ENCODE assay signal across 19 cellular contexts in the genomic region with DNA sequence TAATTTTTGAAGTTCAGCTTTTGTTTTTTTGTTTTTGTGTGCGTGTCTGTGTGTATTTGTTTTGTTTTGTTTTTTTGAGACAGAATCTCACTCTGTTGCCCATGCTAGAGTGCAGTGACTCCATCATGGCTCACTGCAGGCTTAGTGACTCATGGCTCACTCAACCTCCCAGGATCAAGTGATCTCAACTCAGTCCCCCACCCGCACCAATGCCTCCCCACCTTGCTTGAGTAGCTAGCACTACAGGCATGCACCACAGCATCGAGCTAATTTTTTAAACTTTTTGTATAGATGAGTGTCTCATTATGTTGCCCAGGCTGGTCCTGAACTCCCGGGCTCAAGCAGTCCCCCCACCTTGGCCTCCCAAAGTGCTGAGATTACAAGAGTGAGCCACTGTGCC.
DNase-seq lines count a peak whose midpoint lies in the region; ATAC-seq, FAIRE-seq and TF ChIP-seq lines count a peak whose summit lies in the region.
"Had no signal": no experiment of that assay in that cellular context is flagged by ENCODE, and none has a peak within 500 bp of the region (broad histone marks: within the 10 kb centered on the region; RNA-seq: fewer than 3 reads in every experiment).

No MANE protein-coding gene starts in this region.

- no peaks in the 10 kb centered on the region for H3K36me3 Mint-ChIP-seq in activated naive CD4-positive, alpha-beta T cell treated with anti-CD3 and anti-CD28 coated beads for 36 hours (ENCODE audit: low read depth)
- no peaks in the 10 kb centered on the region for H3K36me3 Mint-ChIP-seq in stimulated activated effector memory CD8-positive, alpha-beta T cell treated with anti-CD3 and anti-CD28 coated beads, Interleukin-12 subunit alpha, Interleukin-12 subunit beta, amount 100 ng/mL, for 72 hours
- peaks cover 0 to 4% (median 0%) of the 10 kb centered on the region in 3 donors for H3K36me3 Mint-ChIP-seq in immature natural killer cell
- H3K36me3 Mint-ChIP-seq: CD8-positive, alpha-beta memory T cell had no signal

- H3K27ac Mint-ChIP-seq in activated naive CD4-positive, alpha-beta T cell treated with anti-CD3 and anti-CD28 coated beads for 36 hours, result no peak overlapping the region
- H3K27ac Mint-ChIP-seq in stimulated activated effector memory CD8-positive, alpha-beta T cell treated with anti-CD3 and anti-CD28 coated beads, Interleukin-12 subunit alpha, Interleukin-12 subunit beta, amount 100 ng/mL, for 72 hours, result peak overlapping the region; percentile 67
- H3K27ac Mint-ChIP-seq in immature natural killer cell, result no peak overlapping the region
- H3K27ac Mint-ChIP-seq: dendritic cell treated with granulocyte-macrophage colony-stimulating factor and Interleukin-4, amounts not matched to agents 40 ng/mL and 50 ng/mL, for 4 days had no signal

- intact Hi-C loops in activated naive CD4-positive, alpha-beta T cell treated with anti-CD3 and anti-CD28 coated beads for 36 hours (cut with micrococcal nuclease), result no loop called here

- no peaks in the 10 kb centered on the region for H3K4me1 Mint-ChIP-seq in activated naive CD4-positive, alpha-beta T cell treated with anti-CD3 and anti-CD28 coated beads for 36 hours (ENCODE audit: low read depth)
- peaks cover 13% of the 10 kb centered on the region for H3K4me1 Mint-ChIP-seq in stimulated activated effector memory CD8-positive, alpha-beta T cell treated with anti-CD3 and anti-CD28 coated beads, Interleukin-12 subunit alpha, Interleukin-12 subunit beta, amount 100 ng/mL, for 72 hours
- H3K4me1 Mint-ChIP-seq in immature natural killer cell, result no peaks in the 10 kb centered on the region

- H3K4me3 Mint-ChIP-seq in activated naive CD4-positive, alpha-beta T cell treated with anti-CD3 and anti-CD28 coated beads for 36 hours, result no peak overlapping the region
- no peak overlapping the region for H3K4me3 Mint-ChIP-seq in stimulated activated effector memory CD8-positive, alpha-beta T cell treated with anti-CD3 and anti-CD28 coated beads, Interleukin-12 subunit alpha, Interleukin-12 subunit beta, amount 100 ng/mL, for 72 hours
- H3K4me3 Mint-ChIP-seq in immature natural killer cell, result no peak overlapping the region
- H3K4me3 Mint-ChIP-seq: CD8-positive, alpha-beta memory T cell; dendritic cell treated with granulocyte-macrophage colony-stimulating factor and Interleukin-4, amounts not matched to agents 40 ng/mL and 50 ng/mL, for 4 days had no signal

- CTCF ChIA-PET in activated naive CD4-positive, alpha-beta T cell treated with anti-CD3 and anti-CD28 coated beads for 36 hours (lab: Charles Lee), result no interaction called here

- H3K9me3 Mint-ChIP-seq in activated naive CD4-positive, alpha-beta T cell treated with anti-CD3 and anti-CD28 coated beads for 36 hours, result peaks cover 5% of the 10 kb centered on the region
- no peaks in the 10 kb centered on the region for H3K9me3 Mint-ChIP-seq in stimulated activated effector memory CD8-positive, alpha-beta T cell treated with anti-CD3 and anti-CD28 coated beads, Interleukin-12 subunit alpha, Interleukin-12 subunit beta, amount 100 ng/mL, for 72 hours
- no peaks in the 10 kb centered on the region for H3K9me3 Mint-ChIP-seq in immature natural killer cell

- FAIRE-seq in D721Med (lab: Jason Lieb, UNC), result no peak

- H3K27ac ChIP-seq in SJSA1 (no peak overlapping the region), Peyer's patch (no peak overlapping the region)
- H3K27ac ChIP-seq: cardiac muscle cell, testis had no signal

- H3K4me1 ChIP-seq in SJSA1 (replicated peaks), result no peaks in the 10 kb centered on the region
- no peaks in the 10 kb centered on the region for H3K4me1 ChIP-seq in Peyer's patch
- H3K4me1 ChIP-seq: testis had no signal

- no peak for TF ChIP-seq POLR2A in Peyer's patch (IDR thresholded peaks at IDR 0.05)

- H3K27me3 ChIP-seq in SJSA1 (replicated peaks) (no peaks in the 10 kb centered on the region), Peyer's patch (no peaks in the 10 kb centered on the region)
- H3K27me3 ChIP-seq: cardiac muscle cell, testis had no signal

- H3K4me3 ChIP-seq in SJSA1, result no peak overlapping the region
- no peak overlapping the region for H3K4me3 ChIP-seq in Peyer's patch
- H3K4me3 ChIP-seq: cardiac muscle cell, testis had no signal

- H3K36me3 ChIP-seq in SJSA1 (no peaks in the 10 kb centered on the region), Peyer's patch (no peaks in the 10 kb centered on the region)
- H3K36me3 ChIP-seq: cardiac muscle cell had no signal

- H3K9me3 ChIP-seq in SJSA1 (replicated peaks), result no peaks in the 10 kb centered on the region; the same call in 1 of the 2 replicates
- H3K9me3 ChIP-seq in Peyer's patch, result no peaks in the 10 kb centered on the region
- H3K9me3 ChIP-seq: testis had no signal

- no peaks in the 10 kb centered on the region for H3K27me3 Mint-ChIP-seq in activated naive CD4-positive, alpha-beta T cell treated with anti-CD3 and anti-CD28 coated beads for 36 hours (ENCODE audit: low read depth)
- peaks cover 0 to 5% (median 0%) of the 10 kb centered on the region in 3 donors for H3K27me3 Mint-ChIP-seq in immature natural killer cell (ENCODE audit: low read depth in 3 of 3)
- H3K27me3 Mint-ChIP-seq: CD8-positive, alpha-beta memory T cell; dendritic cell treated with granulocyte-macrophage colony-stimulating factor and Interleukin-4, amounts not matched to agents 40 ng/mL and 50 ng/mL, for 4 days had no signal

- DNase-seq in activated naive CD4-positive, alpha-beta T cell treated with anti-CD3 and anti-CD28 coated beads for 36 hours, result peak; percentile 23
- no peak for DNase-seq in activated naive CD4-positive, alpha-beta T cell treated with Interleukin-2 at 50 U/mL for 16 hours
- DNase-seq in SJSA1 (ENCODE audit: low read depth in 1 of 2, low spot score in 2 of 2) (peak; percentile 2 to 45), glomerular visceral epithelial cell (ENCODE audit: extremely low spot score) (peak; percentile 5), immature natural killer cell (no peak), D721Med (ENCODE audit: insufficient read length, low spot score) (no peak), Peyer's patch (no peak)
- no peak for DNase-seq in stimulated activated effector memory CD8-positive, alpha-beta T cell treated with anti-CD3 and anti-CD28 coated beads, Interleukin-12 subunit alpha, Interleukin-12 subunit beta, amount 100 ng/mL, for 72 hours (ENCODE audit: low spot score in 2 of 2)
- DNase-seq: activated CD4-positive, CD25-positive, alpha-beta regulatory T cell; activated CD8-positive, alpha-beta memory T cell treated with anti-CD3 and anti-CD28 coated beads, Interleukin-2, amount 50 U/mL, for 48 hours; CD8-positive, alpha-beta memory T cell; foreskin melanocyte; midbrain; NCI-H1694; NCI-H774; posterior cingulate gyrus; testis had no signal

- ATAC-seq in stimulated activated effector memory CD8-positive, alpha-beta T cell treated with anti-CD3 and anti-CD28 coated beads, Interleukin-12 subunit alpha, Interleukin-12 subunit beta, amount 100 ng/mL, for 72 hours, result peak; percentile 84

- TF ChIP-seq CTCF in D721Med (IDR thresholded peaks at IDR 0.05; ENCODE audit: insufficient read depth, missing control alignments) (no peak), Peyer's patch (IDR thresholded peaks at IDR 0.05) (no peak)

Comparison
In these comparisons a context has a peak if more than half of its experiments do, and no peak if none do; other contexts are left out.
1. DNase-seq: peak in activated naive CD4-positive, alpha-beta T cell treated with anti-CD3 and anti-CD28 coated beads for 36 hours (single experiment), SJSA1 (2 of 2) and glomerular visceral epithelial cell (single experiment); none in activated naive CD4-positive, alpha-beta T cell treated with Interleukin-2 at 50 U/mL for 16 hours (single experiment), stimulated activated effector memory CD8-positive, alpha-beta T cell treated with anti-CD3 and anti-CD28 coated beads, Interleukin-12 subunit alpha, Interleukin-12 subunit beta, amount 100 ng/mL, for 72 hours (0 of 2), immature natural killer cell (0 of 3), D721Med (single experiment) and Peyer's patch (0 of 3).